In the genomic region with DNA sequence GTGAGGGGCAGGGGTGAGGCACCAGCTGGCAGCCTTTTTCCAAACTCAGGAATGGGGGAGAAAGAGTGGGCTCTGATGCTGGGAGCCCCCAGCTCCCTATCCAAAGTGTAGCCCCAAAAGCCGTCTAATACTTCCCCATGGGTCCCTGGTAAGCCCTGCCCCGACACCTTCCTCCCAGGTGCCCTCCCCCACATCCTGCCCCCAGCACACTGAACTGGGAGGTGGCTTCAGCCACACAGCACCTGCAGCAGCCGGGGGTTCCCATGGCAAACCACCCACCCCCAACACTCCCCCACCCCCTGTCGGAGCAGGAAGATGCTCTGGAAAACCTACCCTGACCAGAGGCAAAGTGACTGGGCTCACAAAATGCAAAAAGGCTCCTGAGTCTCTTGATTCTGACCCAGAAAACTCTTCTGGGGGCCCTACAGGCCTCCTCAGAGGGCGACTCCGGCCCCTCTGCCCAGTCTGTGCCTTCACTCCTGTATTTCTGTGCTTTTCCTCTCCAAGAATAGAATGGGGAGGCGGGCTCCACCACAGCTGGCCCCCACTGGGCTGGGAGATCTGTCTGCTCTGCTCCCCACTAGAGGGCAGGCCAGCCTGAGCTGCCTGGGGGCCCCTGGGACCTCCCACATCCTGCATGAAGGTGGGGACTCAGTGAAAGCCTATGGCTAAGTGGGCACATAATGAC, we compare ENCODE assay signal across 8 cellular contexts.
DNase-seq lines count a peak whose midpoint lies in the region; ATAC-seq and TF ChIP-seq lines count a peak whose summit lies in the region.

No MANE protein-coding gene starts in this region.

- no peaks in the 10 kb centered on the region for H3K9me3 Mint-ChIP-seq in activated T-helper 2 cell treated with anti-CD3 and anti-CD28 coated beads, Interferon-gamma antibody, Interleukin-2, Interleukin-4, amounts not matched to agents 10 μg/mL and 5 μg/mL and 100 μg/mL, durations not matched to agents 14 hours and 24 hours and 36 hours

- H3K9me3 ChIP-seq in Loucy (ENCODE audit: insufficient read depth, low read depth, low read length), result no peaks in the 10 kb centered on the region
- no peaks in the 10 kb centered on the region for H3K9me3 ChIP-seq in right cardiac atrium (ENCODE audit: control insufficient read depth, low read length)

- DNase-seq in Ammon's horn (ENCODE audit: low spot score), result peak; percentile 70
- DNase-seq in activated T-helper 2 cell treated with anti-CD3 and anti-CD28 coated beads, Interferon-gamma antibody, Interleukin-2, Interleukin-4, amounts not matched to agents 10 μg/mL and 5 μg/mL and 100 μg/mL, durations not matched to agents 14 hours and 24 hours and 36 hours (ENCODE audit: low spot score), result no peak
- peak in 1 of 3 donors; percentile 64 for DNase-seq in right cardiac atrium
- DNase-seq in stimulated activated CD8-positive, alpha-beta memory T cell treated with anti-CD3 and anti-CD28 coated beads, Interleukin-4, amount 100 ng/mL, for 24 hours (ENCODE audit: low read depth), result peak; percentile 39
- no peak for DNase-seq in NOMO-1 treated with DMSO at 0.1 percent for 48 hours (lab: John Stamatoyannopoulos, UW; ENCODE audit: unreplicated experiment)
- DNase-seq in NCI-H748 (lab: John Stamatoyannopoulos, UW; ENCODE audit: unreplicated experiment), result no peak

- TF ChIP-seq CTCF in Loucy (conservative IDR thresholded peaks at IDR 0.05; ENCODE audit: low read length), result peak; percentile 93

- no peaks in the 10 kb centered on the region for H3F3A ChIP-seq in Loucy (ENCODE audit: low read depth)

- ATAC-seq in GM19463 (IDR thresholded peaks at IDR 0.05; ENCODE audit: unreplicated experiment) (peak; percentile 65), right cardiac atrium (peak; percentile 7 to 20)

- H3K4me1 Mint-ChIP-seq in activated T-helper 2 cell treated with anti-CD3 and anti-CD28 coated beads, Interferon-gamma antibody, Interleukin-2, Interleukin-4, amounts not matched to agents 10 μg/mL and 5 μg/mL and 100 μg/mL, durations not matched to agents 14 hours and 24 hours and 36 hours (ENCODE audit: low read depth), result peaks cover 16% of the 10 kb centered on the region

- intact Hi-C loops in activated T-helper 2 cell treated with anti-CD3 and anti-CD28 coated beads, Interferon-gamma antibody, Interleukin-2, Interleukin-4, amounts not matched to agents 10 μg/mL and 5 μg/mL and 100 μg/mL, durations not matched to agents 14 hours and 24 hours and 36 hours (cut with micrococcal nuclease), result no loop called here
- intact Hi-C loops in right cardiac atrium (cut with DNase I), result loop anchor here in 1 of 4 donors (10.0 kb wide), 1 partner anchor 81 kb away; a partner anchor contains a TSS

- peak overlapping the region; percentile 28 for H3K27ac Mint-ChIP-seq in activated T-helper 2 cell treated with anti-CD3 and anti-CD28 coated beads, Interferon-gamma antibody, Interleukin-2, Interleukin-4, amounts not matched to agents 10 μg/mL and 5 μg/mL and 100 μg/mL, durations not matched to agents 14 hours and 24 hours and 36 hours

- no peak overlapping the region for H3K4me3 Mint-ChIP-seq in activated T-helper 2 cell treated with anti-CD3 and anti-CD28 coated beads, Interferon-gamma antibody, Interleukin-2, Interleukin-4, amounts not matched to agents 10 μg/mL and 5 μg/mL and 100 μg/mL, durations not matched to agents 14 hours and 24 hours and 36 hours (ENCODE audit: low read depth)

- WGBS in right cardiac atrium, result 81% methylated on average over 7 of the region's 7 CpGs

- peaks cover 7% of the 10 kb centered on the region; the same call in 1 of the 2 replicates for H3K79me2 ChIP-seq in Loucy (ENCODE audit: insufficient read depth, low read length)

- no peak overlapping the region for H3K27ac ChIP-seq in right cardiac atrium (ENCODE audit: low read length)

- H3K9ac ChIP-seq in Loucy (ENCODE audit: low read depth, low read length, poor library complexity, severe bottlenecking), result no peak overlapping the region

- no peaks in the 10 kb centered on the region for H3K27me3 Mint-ChIP-seq in activated T-helper 2 cell treated with anti-CD3 and anti-CD28 coated beads, Interferon-gamma antibody, Interleukin-2, Interleukin-4, amounts not matched to agents 10 μg/mL and 5 μg/mL and 100 μg/mL, durations not matched to agents 14 hours and 24 hours and 36 hours (ENCODE audit: low read depth)

- no peak overlapping the region for H2AFZ ChIP-seq in Loucy (ENCODE audit: low read length)

- peaks cover 3% of the 10 kb centered on the region; the same call in 1 of the 2 replicates for H3K36me3 ChIP-seq in Loucy (ENCODE audit: insufficient read depth, low read length)

- no peaks in the 10 kb centered on the region for H4K20me1 ChIP-seq in Loucy (ENCODE audit: insufficient read depth, low read length, poor library complexity, severe bottlenecking)

- no peak overlapping the region for H3K4me2 ChIP-seq in Loucy (ENCODE audit: low read depth, low read length, poor library complexity, severe bottlenecking)

- no peaks in the 10 kb centered on the region for H3K27me3 ChIP-seq in Loucy (ENCODE audit: insufficient read depth, low read length, poor library complexity, severe bottlenecking)
- H3K27me3 ChIP-seq in right cardiac atrium (ENCODE audit: control insufficient read depth, insufficient read depth), result no peaks in the 10 kb centered on the region

- no peak overlapping the region for H3K4me3 ChIP-seq in Loucy (ENCODE audit: low read length, poor library complexity, severe bottlenecking)
- no peak overlapping the region for H3K4me3 ChIP-seq in right cardiac atrium (ENCODE audit: low read length)

- no peaks in the 10 kb centered on the region for H3K36me3 Mint-ChIP-seq in activated T-helper 2 cell treated with anti-CD3 and anti-CD28 coated beads, Interferon-gamma antibody, Interleukin-2, Interleukin-4, amounts not matched to agents 10 μg/mL and 5 μg/mL and 100 μg/mL, durations not matched to agents 14 hours and 24 hours and 36 hours (ENCODE audit: low read depth)

- H3K9me2 ChIP-seq in Loucy (replicated peaks; ENCODE audit: low read depth, low read length), result no peaks in the 10 kb centered on the region

- peaks cover 5% of the 10 kb centered on the region for H3K4me1 ChIP-seq in Loucy (ENCODE audit: insufficient read depth, low read length, poor library complexity, severe bottlenecking)
- peaks cover 12% of the 10 kb centered on the region for H3K4me1 ChIP-seq in right cardiac atrium (ENCODE audit: control insufficient read depth, insufficient read depth, low read length)

Comparison
In these comparisons a context has a peak if more than half of its experiments do, and no peak if none do; other contexts are left out.
1. DNase-seq: peak in Ammon's horn (single experiment) and stimulated activated CD8-positive, alpha-beta memory T cell treated with anti-CD3 and anti-CD28 coated beads, Interleukin-4, amount 100 ng/mL, for 24 hours (single experiment); none in activated T-helper 2 cell treated with anti-CD3 and anti-CD28 coated beads, Interferon-gamma antibody, Interleukin-2, Interleukin-4, amounts not matched to agents 10 μg/mL and 5 μg/mL and 100 μg/mL, durations not matched to agents 14 hours and 24 hours and 36 hours (single experiment), NOMO-1 treated with DMSO at 0.1 percent for 48 hours (single experiment) and NCI-H748 (single experiment).